In genomic region chr9:34701023-34701768, GRCh38 we compare ENCODE assay signal across 9 cellular contexts. TPM values are rescaled to one million over a fixed set of nuclear protein-coding genes. Genes with fewer than 3 reads are reported as not detected.
DNase-seq lines count a peak whose midpoint lies in the region; ATAC-seq and TF ChIP-seq lines count a peak whose summit lies in the region.
"Had no signal": no experiment of that assay in that cellular context is flagged by ENCODE, and none has a peak within 500 bp of the region (broad histone marks: within the 10 kb centered on the region; RNA-seq: fewer than 3 reads in every experiment).

No MANE protein-coding gene starts in this region.

- no peaks in the 10 kb centered on the region for H3K9me3 ChIP-seq in gastroesophageal sphincter
- H3K9me3 ChIP-seq in neural progenitor cell (ENCODE audit: low read depth): no peaks in the 10 kb centered on the region

- peak overlapping the region; percentile 84 for H3K4me2 ChIP-seq in neural progenitor cell

- peaks cover 3% of the 10 kb centered on the region for H3F3A ChIP-seq in neural progenitor cell (ENCODE audit: low read depth)

- peak; percentile 90 for ATAC-seq in gastroesophageal sphincter
- no peak for ATAC-seq in HG03196 (IDR thresholded peaks at IDR 0.05; ENCODE audit: unreplicated experiment)

- no peak for TF ChIP-seq POLR2A in gastroesophageal sphincter (IDR thresholded peaks at IDR 0.05)

- peaks cover 0 to 17% (median 0%) of the 10 kb centered on the region in 3 donors for H3K4me1 ChIP-seq in gastroesophageal sphincter
- H3K4me1 ChIP-seq in neural progenitor cell: peaks cover 5% of the 10 kb centered on the region

- no peak for TF ChIP-seq EP300 in gastroesophageal sphincter (IDR thresholded peaks at IDR 0.05)

- H3K27me3 Mint-ChIP-seq in neural progenitor cell (ENCODE audit: insufficient read depth, low read depth): peaks cover 25% of the 10 kb centered on the region
- peaks cover 10% of the 10 kb centered on the region for H3K27me3 Mint-ChIP-seq in stimulated activated naive CD8-positive, alpha-beta T cell treated with anti-CD3 and anti-CD28 coated beads, Interleukin-15, Interleukin-2, amounts not matched to agents 100 ng/mL and 50 ng/mL, for 24 hours

- peak overlapping the region; percentile 68 for H3K4me3 Mint-ChIP-seq in neural progenitor cell
- peak overlapping the region; percentile 81 for H3K4me3 Mint-ChIP-seq in stimulated activated naive CD8-positive, alpha-beta T cell treated with anti-CD3 and anti-CD28 coated beads, Interleukin-15, Interleukin-2, amounts not matched to agents 100 ng/mL and 50 ng/mL, for 24 hours

- peaks cover 6% of the 10 kb centered on the region for H3K4me1 Mint-ChIP-seq in neural progenitor cell
- H3K4me1 Mint-ChIP-seq in stimulated activated naive CD8-positive, alpha-beta T cell treated with anti-CD3 and anti-CD28 coated beads, Interleukin-15, Interleukin-2, amounts not matched to agents 100 ng/mL and 50 ng/mL, for 24 hours (ENCODE audit: low read depth): peaks cover 8% of the 10 kb centered on the region

- H3K9ac ChIP-seq in neural progenitor cell: no peak overlapping the region

- no peaks in the 10 kb centered on the region for H3K79me2 ChIP-seq in neural progenitor cell (ENCODE audit: low read depth)

- no peak overlapping the region for H3K27ac Mint-ChIP-seq in neural progenitor cell
- H3K27ac Mint-ChIP-seq in stimulated activated naive CD8-positive, alpha-beta T cell treated with anti-CD3 and anti-CD28 coated beads, Interleukin-15, Interleukin-2, amounts not matched to agents 100 ng/mL and 50 ng/mL, for 24 hours: no peak overlapping the region

- no peaks in the 10 kb centered on the region for H4K20me1 ChIP-seq in neural progenitor cell (ENCODE audit: low read depth)

- WGBS in gastroesophageal sphincter (ENCODE audit: low coverage in 1 of 2), 2 donors: 19 to 34% methylated on average over 3 to 6 of the region's 52 CpGs

- no peaks in the 10 kb centered on the region for H3K27me3 ChIP-seq in gastroesophageal sphincter
- H3K27me3 ChIP-seq in neural progenitor cell: peaks cover 57% of the 10 kb centered on the region

- H3K36me3 Mint-ChIP-seq in neural progenitor cell: no peaks in the 10 kb centered on the region
- H3K36me3 Mint-ChIP-seq in stimulated activated naive CD8-positive, alpha-beta T cell treated with anti-CD3 and anti-CD28 coated beads, Interleukin-15, Interleukin-2, amounts not matched to agents 100 ng/mL and 50 ng/mL, for 24 hours (ENCODE audit: low read depth): no peaks in the 10 kb centered on the region

- peak overlapping the region; percentile 6 to 91 (median 85) for H3K27ac ChIP-seq in gastroesophageal sphincter
- no peak overlapping the region for H3K27ac ChIP-seq in neural progenitor cell

- H3K36me3 ChIP-seq in gastroesophageal sphincter: no peaks in the 10 kb centered on the region
- no peaks in the 10 kb centered on the region for H3K36me3 ChIP-seq in neural progenitor cell

- H3K4me3 ChIP-seq in gastroesophageal sphincter: peak overlapping the region; percentile 68 to 78
- H3K4me3 ChIP-seq in neural progenitor cell: peak overlapping the region; percentile 58

- DNase-seq in GM10266 (ENCODE audit: extremely low spot score) (peak; percentile 78), HuH-7.5 (ENCODE audit: low spot score) (peak; percentile 69), SHP77 (lab: John Stamatoyannopoulos, UW) (peak; percentile 7 to 34), neural progenitor cell (ENCODE audit: low spot score) (peak; percentile 91)
- DNase-seq in activated naive CD4-positive, alpha-beta T cell (lab: John Stamatoyannopoulos, UW): peak; percentile 49 to 71 (median 61)

- TF ChIP-seq CTCF in GM10266 (IDR thresholded peaks at IDR 0.05; ENCODE audit: control insufficient read depth, insufficient read depth, low read depth, missing control alignments) (peak; percentile 75), gastroesophageal sphincter (IDR thresholded peaks at IDR 0.05) (peak; percentile 79 to 96 (median 84)), neural progenitor cell (IDR thresholded peaks at IDR 0.05) (peak; percentile 94)

- no peaks in the 10 kb centered on the region for H3K9me3 Mint-ChIP-seq in neural progenitor cell
- no peaks in the 10 kb centered on the region for H3K9me3 Mint-ChIP-seq in stimulated activated naive CD8-positive, alpha-beta T cell treated with anti-CD3 and anti-CD28 coated beads, Interleukin-15, Interleukin-2, amounts not matched to agents 100 ng/mL and 50 ng/mL, for 24 hours

- peak overlapping the region; percentile 92 for H2AFZ ChIP-seq in neural progenitor cell (replicated peaks)

RNA-seq across cellular contexts. Expression of gene CCL21, which starts 8.7 kb away (rescaled TPM):
- 100 to 1,000 TPM in 2 of 4 donors, 10 to 100 TPM in 1, 1 to 10 TPM in 1; 6.5 to 207 (median 110) TPM for total RNA-seq in gastroesophageal sphincter
- not detected in 2 replicates for total RNA-seq in neural progenitor cell (ENCODE audit: low replicate concordance)
- total RNA-seq: temporal lobe had no signal

RNA-seq across cellular contexts. Expression of gene CCL19, which starts 10.1 kb away (rescaled TPM):
- total RNA-seq in gastroesophageal sphincter (1 to 10 TPM in 1 of 4 donors, not detected in 3; 1.2 TPM), neural progenitor cell (ENCODE audit: low replicate concordance) (not detected in 2 replicates)
- total RNA-seq: temporal lobe had no signal

RNA-seq across cellular contexts. Expression of gene CCL27, which starts 38.7 kb away (rescaled TPM):
- total RNA-seq in gastroesophageal sphincter (not detected), neural progenitor cell (ENCODE audit: low replicate concordance) (0.37 and 0.67 TPM in 2 replicates)

RNA-seq across cellular contexts. Expression of gene IL11RA, which starts 49.2 kb away (rescaled TPM):
- total RNA-seq in gastroesophageal sphincter: 10 to 100 TPM; 31.8 to 80.2 (median 39.8) TPM
- total RNA-seq in neural progenitor cell (ENCODE audit: low replicate concordance): 11.4 and 12.7 TPM in 2 replicates

RNA-seq across cellular contexts. Expression of gene GALT, which starts 54.7 kb away (rescaled TPM):
- total RNA-seq in gastroesophageal sphincter (10 to 100 TPM; 19.1 to 51.4 (median 25.7) TPM), neural progenitor cell (ENCODE audit: low replicate concordance) (32.1 and 43.7 TPM in 2 replicates)

Comparison
In these comparisons a context has a peak if more than half of its experiments do, and no peak if none do; other contexts are left out.
1. DNase-seq: peak in every context shown above with its lines; median percentile 91 in neural progenitor cell; 78 in GM10266; 69 in HuH-7.5; 61 in activated naive CD4-positive, alpha-beta T cell; 20 in SHP77.